Comparison of ENCODE assay signal across 16 cellular contexts in the genomic region with DNA sequence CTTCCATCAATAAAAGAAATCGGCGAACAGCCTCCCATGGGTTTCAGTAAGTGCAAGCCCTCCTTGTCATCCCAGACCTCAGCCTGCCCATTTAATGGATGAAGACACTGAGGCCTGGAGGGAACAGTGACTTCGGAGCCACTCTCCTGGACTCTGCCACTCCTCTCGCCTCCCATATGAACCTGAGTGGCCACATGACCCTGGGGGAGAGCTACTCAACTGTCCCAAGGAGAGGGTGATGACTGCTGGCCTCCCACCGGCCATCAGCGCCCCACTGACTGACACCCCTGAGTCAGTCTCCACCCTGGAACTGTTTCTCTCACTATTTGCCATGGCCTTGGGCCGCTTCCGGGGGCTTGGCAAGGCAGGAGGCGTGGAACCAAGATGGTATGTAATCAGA. TPM values are rescaled to one million over a fixed set of nuclear protein-coding genes. Genes with fewer than 3 reads are reported as not detected.
DNase-seq lines count a peak whose midpoint lies in the region; ATAC-seq, FAIRE-seq and TF ChIP-seq lines count a peak whose summit lies in the region.
"Had no signal": no experiment of that assay in that cellular context is flagged by ENCODE, and none has a peak within 500 bp of the region (broad histone marks: within the 10 kb centered on the region; RNA-seq: fewer than 3 reads in every experiment).

No MANE protein-coding gene starts in this region.

- H2AFZ ChIP-seq in Loucy (ENCODE audit: low read length) (no peak overlapping the region), mesenchymal stem cell (ENCODE audit: low read depth, low read length) (no peak overlapping the region)

- H4K20me1 ChIP-seq in Loucy (ENCODE audit: insufficient read depth, low read length, poor library complexity, severe bottlenecking): no peaks in the 10 kb centered on the region

- peak overlapping the region; percentile 93 for H3K4me2 ChIP-seq in Loucy (ENCODE audit: low read depth, low read length, poor library complexity, severe bottlenecking)
- no peak overlapping the region for H3K4me2 ChIP-seq in mesenchymal stem cell (ENCODE audit: low read length, poor library complexity, severe bottlenecking)

- no peak overlapping the region for H2BK15ac ChIP-seq in mesenchymal stem cell (ENCODE audit: low read depth, poor library complexity, severe bottlenecking)

- ATAC-seq in body of pancreas: no peak
- ATAC-seq: stimulated activated effector memory CD8-positive, alpha-beta T cell treated with anti-CD3 and anti-CD28 coated beads, Interleukin-12 subunit alpha, Interleukin-12 subunit beta, amount 100 ng/mL, for 72 hours had no signal

- WGBS in body of pancreas, 2 donors: 79 to 92% methylated on average over 5 to 9 of the region's 9 CpGs
- WGBS in mesenchymal stem cell: 95% methylated on average over 9 of the region's 9 CpGs
- 84 to 91% (median 88%) methylated on average over 9 of the region's 9 CpGs for WGBS in small intestine, 3 donors

- peaks cover 60% of the 10 kb centered on the region for H3K79me1 ChIP-seq in mesenchymal stem cell (replicated peaks; ENCODE audit: low read length, poor library complexity, severe bottlenecking)

- H3K27ac ChIP-seq in body of pancreas (peak overlapping the region; percentile 50 to 81 (median 69)), mesenchymal stem cell (ENCODE audit: low read length, poor library complexity, severe bottlenecking) (no peak overlapping the region), small intestine (ENCODE audit: low read depth in 1 of 2, low read length in 1 of 2) (peak overlapping the region; percentile 21 to 60)

- peaks cover 95% of the 10 kb centered on the region for H3K79me2 ChIP-seq in Loucy (ENCODE audit: insufficient read depth, low read length)

- no peak overlapping the region for H3K23ac ChIP-seq in mesenchymal stem cell (ENCODE audit: low read length in 2 of 2)

- no peak overlapping the region for H2BK12ac ChIP-seq in mesenchymal stem cell (ENCODE audit: low read length in 2 of 2)

- H3K9me3 ChIP-seq in Loucy (ENCODE audit: insufficient read depth, low read depth, low read length): no peaks in the 10 kb centered on the region
- H3K9me3 ChIP-seq in body of pancreas: no peaks in the 10 kb centered on the region
- H3K9me3 ChIP-seq in mesenchymal stem cell (ENCODE audit: control insufficient read depth, low read length): no peaks in the 10 kb centered on the region
- H3K9me3 ChIP-seq in small intestine (ENCODE audit: control insufficient read depth, low read depth): no peaks in the 10 kb centered on the region
- H3K9me3 ChIP-seq: tibial nerve had no signal

- H2AK5ac ChIP-seq in mesenchymal stem cell (ENCODE audit: low read length, severe bottlenecking): peak overlapping the region; percentile 53

- no peak for DNase-seq in body of pancreas
- DNase-seq in mesenchymal stem cell: no peak
- no peak for DNase-seq in small intestine
- DNase-seq in middle frontal gyrus (ENCODE audit: extremely low spot score, low spot score): no peak
- no peak for DNase-seq in NCI-H526 treated with DMSO at 0.1 percent for 48 hours (lab: John Stamatoyannopoulos, UW)
- DNase-seq in HUDEP-2 (lab: John Stamatoyannopoulos, UW; ENCODE audit: unreplicated experiment in 76 of 76): no peak
- DNase-seq: activated gamma-delta T cell, AML-193, aorta, hippocampal formation, NCI-H524, RPMI8226 had no signal

- no peak overlapping the region for H4K8ac ChIP-seq in mesenchymal stem cell (ENCODE audit: low read length)

- H2BK120ac ChIP-seq in mesenchymal stem cell (ENCODE audit: low read depth, low read length): no peak overlapping the region

- no peak overlapping the region for H3K4ac ChIP-seq in mesenchymal stem cell (ENCODE audit: low read depth in 1 of 2, low read length in 2 of 2)

- H3K9ac ChIP-seq in Loucy (ENCODE audit: low read depth, low read length, poor library complexity, severe bottlenecking): peak overlapping the region; percentile 83
- no peak overlapping the region for H3K9ac ChIP-seq in mesenchymal stem cell (ENCODE audit: low read length)

- no peaks in the 10 kb centered on the region for H3K9me2 ChIP-seq in Loucy (replicated peaks; ENCODE audit: low read depth, low read length)

- H3K36me3 ChIP-seq in Loucy (ENCODE audit: insufficient read depth, low read length) (no peaks in the 10 kb centered on the region), body of pancreas (replicated peaks in 1 of 2; ENCODE audit: insufficient read depth in 1 of 2, low read depth in 2 of 2) (no peaks in the 10 kb centered on the region), mesenchymal stem cell (ENCODE audit: control insufficient read depth in 1 of 2, insufficient read depth in 2 of 2, low read depth in 1 of 2, low read length in 2 of 2) (peaks cover 0 to 22% of the 10 kb centered on the region in 2 experiments), small intestine (ENCODE audit: control insufficient read depth in 2 of 2, insufficient read depth in 2 of 2, low read length in 2 of 2) (no peaks in the 10 kb centered on the region)
- H3K36me3 ChIP-seq: tibial nerve had no signal

- no peak overlapping the region for H3K14ac ChIP-seq in mesenchymal stem cell (ENCODE audit: low read length in 2 of 2)

- H2BK5ac ChIP-seq in mesenchymal stem cell (ENCODE audit: low read depth, low read length, poor library complexity, severe bottlenecking): no peak overlapping the region

- FAIRE-seq in small intestine (lab: Jason Lieb, UNC): no peak
- FAIRE-seq: keratinocyte had no signal

- H3K4me1 ChIP-seq in Loucy (ENCODE audit: insufficient read depth, low read length, poor library complexity, severe bottlenecking) (peaks cover 79% of the 10 kb centered on the region), body of pancreas (peaks cover 70% of the 10 kb centered on the region), mesenchymal stem cell (ENCODE audit: control insufficient read depth, insufficient read depth, low read depth, low read length) (peaks cover 38% of the 10 kb centered on the region), small intestine (ENCODE audit: control insufficient read depth in 2 of 2, insufficient read depth in 1 of 2, low read depth in 1 of 2, low read length in 1 of 2) (peaks cover 23 to 32% of the 10 kb centered on the region in 2 donors)

- peak overlapping the region in 1 of 2 experiments; percentile 65 for H3K18ac ChIP-seq in mesenchymal stem cell (ENCODE audit: low read depth in 1 of 2, low read length in 2 of 2)

- H3F3A ChIP-seq in Loucy (ENCODE audit: low read depth): peaks cover 7% of the 10 kb centered on the region

- TF ChIP-seq CTCF in Loucy (conservative IDR thresholded peaks at IDR 0.05; ENCODE audit: low read length) (no peak), body of pancreas (IDR thresholded peaks at IDR 0.05) (no peak)

- H3K27me3 ChIP-seq in Loucy (ENCODE audit: insufficient read depth, low read length, poor library complexity, severe bottlenecking) (no peaks in the 10 kb centered on the region), body of pancreas (no peaks in the 10 kb centered on the region), mesenchymal stem cell (ENCODE audit: control insufficient read depth in 1 of 2, insufficient read depth in 1 of 2, low read length in 2 of 2) (no peaks in the 10 kb centered on the region), small intestine (ENCODE audit: control insufficient read depth in 2 of 2, insufficient read depth in 2 of 2, low read length in 2 of 2) (no peaks in the 10 kb centered on the region)
- H3K27me3 ChIP-seq: tibial nerve had no signal

- no peak for TF ChIP-seq POLR2A in body of pancreas (IDR thresholded peaks at IDR 0.05)

- intact Hi-C loops in body of pancreas (cut with DNase I): no loop called here

- no peak overlapping the region for H3K4me3 ChIP-seq in Loucy (ENCODE audit: low read length, poor library complexity, severe bottlenecking)
- H3K4me3 ChIP-seq in body of pancreas: no peak overlapping the region
- no peak overlapping the region for H3K4me3 ChIP-seq in mesenchymal stem cell (ENCODE audit: insufficient read depth in 1 of 2, low read depth in 1 of 2, low read length in 2 of 2)
- no peak overlapping the region for H3K4me3 ChIP-seq in small intestine (ENCODE audit: low read depth in 1 of 2, low read length in 2 of 2)
- H3K4me3 ChIP-seq: tibial nerve had no signal

- H4K91ac ChIP-seq in mesenchymal stem cell (ENCODE audit: low read length): peak overlapping the region; percentile 31

RNA-seq across cellular contexts. Expression of a gene that starts 17.1 kb away (rescaled TPM):
- 10 to 100 TPM; 43.3 to 63.6 TPM for total RNA-seq in body of pancreas
- polyA plus RNA-seq in mesenchymal stem cell (2013, experiment 1 of 2): 46.4 TPM
- 41.4 TPM for polyA plus RNA-seq in mesenchymal stem cell (2013, experiment 2 of 2)
- polyA plus RNA-seq in small intestine: 10 to 100 TPM; 39.7 to 84.1 (median 72.8) TPM

RNA-seq across cellular contexts. Expression of a gene that starts 57.7 kb away (rescaled TPM):
- total RNA-seq in body of pancreas: 10 to 100 TPM in 1 of 2 donors, 1 to 10 TPM in 1; 8.2 to 14.3 TPM
- polyA plus RNA-seq in mesenchymal stem cell (2013, experiment 1 of 2): 90.1 TPM
- 93.9 TPM for polyA plus RNA-seq in mesenchymal stem cell (2013, experiment 2 of 2)
- polyA plus RNA-seq in small intestine: 100 to 1,000 TPM in 2 of 3 donors, 10 to 100 TPM in 1; 39.4 to 168 (median 109) TPM
